In the genomic region with DNA sequence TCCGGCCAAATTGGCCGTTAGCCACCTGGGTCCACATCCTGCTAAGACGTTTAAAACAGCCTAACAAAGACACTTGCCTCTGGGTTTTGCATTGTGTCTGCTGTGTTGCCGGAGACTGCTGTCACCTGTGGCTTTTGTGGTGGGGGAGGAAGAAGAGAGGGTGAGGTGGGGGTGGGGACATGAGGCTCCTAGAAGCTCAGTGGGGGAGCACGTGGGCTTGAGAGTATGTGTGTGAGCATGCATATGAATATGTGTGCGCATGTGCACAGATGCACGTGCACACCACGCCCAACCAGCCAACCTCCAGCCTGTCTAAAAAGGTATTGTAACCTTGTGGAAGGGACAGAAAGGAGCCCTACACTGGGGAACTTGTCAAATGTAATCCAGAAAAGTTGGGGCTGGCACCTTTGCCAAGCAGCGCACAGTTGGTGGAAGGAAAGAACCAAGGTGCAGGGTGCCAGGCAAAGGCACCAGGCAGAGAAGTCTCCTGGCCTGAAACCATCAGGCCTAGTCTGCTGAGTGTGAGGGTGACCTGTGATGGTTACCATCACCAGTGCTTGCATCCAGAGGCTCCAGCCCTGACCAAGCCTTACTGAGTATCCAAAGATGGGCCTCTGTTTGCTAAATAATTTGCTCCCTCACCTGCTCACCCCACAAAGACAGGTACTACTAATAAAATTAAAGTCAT, we compare ENCODE assay signal across 9 cellular contexts. TPM values are rescaled to one million over a fixed set of nuclear protein-coding genes. Genes with fewer than 3 reads are reported as not detected.
DNase-seq lines count a peak whose midpoint lies in the region; ATAC-seq, FAIRE-seq and TF ChIP-seq lines count a peak whose summit lies in the region.
"Had no signal": no experiment of that assay in that cellular context is flagged by ENCODE, and none has a peak within 500 bp of the region (broad histone marks: within the 10 kb centered on the region; RNA-seq: fewer than 3 reads in every experiment).

No MANE protein-coding gene starts in this region.

- no peaks in the 10 kb centered on the region for H3F3A ChIP-seq in neural progenitor cell (ENCODE audit: low read depth)
- H3F3A ChIP-seq in PC-3 (ENCODE audit: low read length, unreplicated experiment) = no peaks in the 10 kb centered on the region

- peaks cover 74% of the 10 kb centered on the region for H3K4me1 Mint-ChIP-seq in activated CD8-positive, alpha-beta T cell treated with anti-CD3 and anti-CD28 coated beads, Interleukin-2, amount 10 ng/mL, durations not matched to agents 7 days and 5 days (ENCODE audit: low read depth)
- peaks cover 13% of the 10 kb centered on the region for H3K4me1 Mint-ChIP-seq in neural progenitor cell

- no peaks in the 10 kb centered on the region for H3K9me3 Mint-ChIP-seq in activated CD8-positive, alpha-beta T cell treated with anti-CD3 and anti-CD28 coated beads, Interleukin-2, amount 10 ng/mL, durations not matched to agents 7 days and 5 days (ENCODE audit: insufficient read depth)
- H3K9me3 Mint-ChIP-seq in neural progenitor cell = peaks cover 2% of the 10 kb centered on the region

- no peaks in the 10 kb centered on the region for H3K27me3 ChIP-seq in neural progenitor cell
- H3K27me3 ChIP-seq in PC-3 (ENCODE audit: low read length) = no peaks in the 10 kb centered on the region

- H3K36me3 ChIP-seq in neural progenitor cell (no peaks in the 10 kb centered on the region), PC-3 (ENCODE audit: low read depth, low read length) (no peaks in the 10 kb centered on the region)

- no peak for DNase-seq in GM19239 (ENCODE audit: insufficient read length, low spot score)
- peak; percentile 91 for DNase-seq in activated CD8-positive, alpha-beta T cell treated with anti-CD3 and anti-CD28 coated beads, Interleukin-2, amount 10 ng/mL, durations not matched to agents 7 days and 5 days
- DNase-seq in neural progenitor cell (ENCODE audit: low spot score) = peak; percentile 11
- DNase-seq in cerebellar cortex (ENCODE audit: low spot score) = no peak
- no peak for DNase-seq in AG20443 (ENCODE audit: low spot score)
- DNase-seq in PC-3 = no peak
- DNase-seq in NCI-H2227 treated with DMSO at 0.1 percent for 48 hours (lab: John Stamatoyannopoulos, UW) = no peak

- peak; percentile 100 for FAIRE-seq in GM19239 (lab: Jason Lieb, UNC)

- no peak overlapping the region for H2AFZ ChIP-seq in neural progenitor cell (replicated peaks)
- no peak overlapping the region for H2AFZ ChIP-seq in PC-3 (ENCODE audit: low read length)

- H3K27ac Mint-ChIP-seq in activated CD8-positive, alpha-beta T cell treated with anti-CD3 and anti-CD28 coated beads, Interleukin-2, amount 10 ng/mL, durations not matched to agents 7 days and 5 days = peak overlapping the region; percentile 92
- H3K27ac Mint-ChIP-seq in neural progenitor cell = no peak overlapping the region

- ATAC-seq in HG03342 (IDR thresholded peaks at IDR 0.05; ENCODE audit: unreplicated experiment) (peak; percentile 40), PC-3 (no peak)
- peak; percentile 81 for ATAC-seq in activated CD8-positive, alpha-beta T cell treated with anti-CD3 and anti-CD28 coated beads, Interleukin-2, amount 10 ng/mL, durations not matched to agents 7 days and 5 days

- H3K27me3 Mint-ChIP-seq in activated CD8-positive, alpha-beta T cell treated with anti-CD3 and anti-CD28 coated beads, Interleukin-2, amount 10 ng/mL, durations not matched to agents 7 days and 5 days (ENCODE audit: low read depth) = no peaks in the 10 kb centered on the region
- peaks cover 3% of the 10 kb centered on the region for H3K27me3 Mint-ChIP-seq in neural progenitor cell (ENCODE audit: insufficient read depth, low read depth)

- no peak for TF ChIP-seq CTCF in neural progenitor cell (IDR thresholded peaks at IDR 0.05)
- TF ChIP-seq CTCF in PC-3 (conservative IDR thresholded peaks at IDR 0.05; ENCODE audit: low read depth, low read length) = no peak

- CTCF ChIA-PET in activated CD8-positive, alpha-beta T cell treated with anti-CD3 and anti-CD28 coated beads, Interleukin-2, amount 10 ng/mL, durations not matched to agents 7 days and 5 days (lab: Charles Lee) = interaction anchor here (8.8 kb wide), 1 partner anchor 13 kb away, joined by 71 read pairs; the partner anchor contains the start of gene SASH3
- CTCF ChIA-PET in PC-3 (lab: Charles Lee) = no interaction called here

- intact Hi-C loops in PC-3 (cut with micrococcal nuclease) = no loop called here

- POLR2A ChIA-PET in activated CD8-positive, alpha-beta T cell treated with anti-CD3 and anti-CD28 coated beads, Interleukin-2, amount 10 ng/mL, durations not matched to agents 7 days and 5 days (lab: Charles Lee) = interaction anchor here (0.7 to 8.5 kb wide), 4 partner anchors 11 to 25 kb away, joined by 3 to 162 read pairs (median 13); partner anchors contain the start of gene SASH3
- POLR2A ChIA-PET in PC-3 (lab: Charles Lee; ENCODE audit: unreplicated experiment) = no interaction called here

- H3K79me2 ChIP-seq in neural progenitor cell (ENCODE audit: low read depth) = no peaks in the 10 kb centered on the region
- H3K79me2 ChIP-seq in PC-3 (ENCODE audit: low read length) = no peaks in the 10 kb centered on the region

- no peaks in the 10 kb centered on the region for H3K4me1 ChIP-seq in neural progenitor cell
- H3K4me1 ChIP-seq in PC-3 (ENCODE audit: insufficient read depth, low read length) = no peaks in the 10 kb centered on the region

- H3K9ac ChIP-seq in neural progenitor cell = no peak overlapping the region
- no peak overlapping the region for H3K9ac ChIP-seq in PC-3 (ENCODE audit: low read length)

- no peaks in the 10 kb centered on the region for H4K20me1 ChIP-seq in neural progenitor cell (ENCODE audit: low read depth)
- no peaks in the 10 kb centered on the region for H4K20me1 ChIP-seq in PC-3 (ENCODE audit: low read length)

- H3K4me3 Mint-ChIP-seq in activated CD8-positive, alpha-beta T cell treated with anti-CD3 and anti-CD28 coated beads, Interleukin-2, amount 10 ng/mL, durations not matched to agents 7 days and 5 days = peak overlapping the region; percentile 46
- no peak overlapping the region for H3K4me3 Mint-ChIP-seq in neural progenitor cell

- H3K27ac ChIP-seq in neural progenitor cell (no peak overlapping the region), PC-3 (ENCODE audit: low read length) (no peak overlapping the region)

- H3K4me2 ChIP-seq in neural progenitor cell = no peak overlapping the region
- no peak overlapping the region for H3K4me2 ChIP-seq in PC-3 (ENCODE audit: low read length)

- H3K4me3 ChIP-seq in neural progenitor cell = no peak overlapping the region
- no peak overlapping the region for H3K4me3 ChIP-seq in PC-3 (ENCODE audit: low read length)

- BruUV-seq in PC-3 (replicated peaks; lab: Mats Ljungman, UMichigan) = no TSS peak

- no peaks in the 10 kb centered on the region for H3K9me2 ChIP-seq in PC-3 (replicated peaks; ENCODE audit: low read length)

- peaks cover 9% of the 10 kb centered on the region for H3K36me3 Mint-ChIP-seq in activated CD8-positive, alpha-beta T cell treated with anti-CD3 and anti-CD28 coated beads, Interleukin-2, amount 10 ng/mL, durations not matched to agents 7 days and 5 days (ENCODE audit: low read depth)
- H3K36me3 Mint-ChIP-seq in neural progenitor cell = no peaks in the 10 kb centered on the region

- H3K9me3 ChIP-seq in neural progenitor cell (ENCODE audit: low read depth) = no peaks in the 10 kb centered on the region
- no peaks in the 10 kb centered on the region for H3K9me3 ChIP-seq in PC-3 (ENCODE audit: low read length)

RNA-seq across cellular contexts. Expression of gene SASH3, which starts 10.1 kb away (rescaled TPM):
- 100 to 1,000 TPM; 286 to 303 TPM for total RNA-seq in activated CD8-positive, alpha-beta T cell treated with anti-CD3 and anti-CD28 coated beads, Interleukin-2, amount 10 ng/mL, durations not matched to agents 7 days and 5 days
- total RNA-seq in neural progenitor cell (ENCODE audit: low replicate concordance) = not detected in 2 replicates
- total RNA-seq in PC-3 (2014; rRNA removed) = not detected in 2 replicates
- total RNA-seq: HT1080 had no signal

RNA-seq across cellular contexts. Expression of gene XPNPEP2, which starts 30.8 kb away (rescaled TPM):
- 1 to 10 TPM; 1.6 to 1.7 TPM for total RNA-seq in activated CD8-positive, alpha-beta T cell treated with anti-CD3 and anti-CD28 coated beads, Interleukin-2, amount 10 ng/mL, durations not matched to agents 7 days and 5 days
- 0.19 and 1.7 TPM in 2 replicates for total RNA-seq in neural progenitor cell (ENCODE audit: low replicate concordance)
- not detected in 2 replicates for total RNA-seq in PC-3 (2014; rRNA removed)
- total RNA-seq: HT1080 had no signal

Comparison
In these comparisons a context has a peak if more than half of its experiments do, and no peak if none do; other contexts are left out.
1. DNase-seq: peak in activated CD8-positive, alpha-beta T cell treated with anti-CD3 and anti-CD28 coated beads, Interleukin-2, amount 10 ng/mL, durations not matched to agents 7 days and 5 days (single experiment) and neural progenitor cell (single experiment); none in GM19239 (single experiment), cerebellar cortex (single experiment), AG20443 (single experiment), PC-3 (single experiment) and NCI-H2227 treated with DMSO at 0.1 percent for 48 hours (single experiment).
2. RNA of gene SASH3, which starts 10.1 kb away (total RNA-seq): 286 to 303 TPM in activated CD8-positive, alpha-beta T cell treated with anti-CD3 and anti-CD28 coated beads, Interleukin-2, amount 10 ng/mL, durations not matched to agents 7 days and 5 days; not detected in neural progenitor cell and not detected in PC-3; every median in the first group is over 100 times any median in the second.